23 cellular contexts compared by ENCODE assay signal in the genomic region with DNA sequence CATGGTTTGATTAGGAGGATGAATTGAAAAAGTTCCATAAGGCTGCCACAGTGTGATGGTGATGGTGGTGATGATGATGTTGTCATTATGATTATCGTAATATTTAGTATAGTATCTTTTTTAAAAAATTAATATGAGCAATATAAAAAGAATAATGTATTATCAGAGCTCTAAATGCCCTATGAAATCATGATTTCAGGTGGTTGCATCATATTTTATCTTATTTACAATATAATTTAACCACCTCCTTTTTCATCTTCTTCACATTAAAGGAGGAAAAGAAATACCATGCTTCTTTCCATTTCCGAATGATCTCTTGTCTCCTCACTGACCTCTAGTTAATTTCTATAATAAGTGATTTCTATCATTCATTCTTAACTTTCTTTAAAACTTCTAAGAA.
"Had no signal": no experiment of that assay in that cellular context is flagged by ENCODE, and none has a peak within 500 bp of the region (broad histone marks: within the 10 kb centered on the region; RNA-seq: fewer than 3 reads in every experiment).

No MANE protein-coding gene starts in this region.

- H3K27me3 ChIP-seq: left lung, ovary, right atrium auricular region, right lobe of liver, tibial nerve, uterus had no signal

- H3K4me1 ChIP-seq: left lung, right atrium auricular region, tibial nerve, uterus had no signal

- ATAC-seq: left colon; left lung; mucosa of descending colon; naive thymus-derived CD4-positive, alpha-beta T cell; natural killer cell treated with Interleukin-12 subunit alpha and Interleukin-12 subunit beta and Interleukin-15 and Interleukin-18, amount 100 ng/mL, for 72 hours; right lobe of liver; stimulated activated memory B cell treated with anti-CD40 and anti-IgM and Interleukin-4, amounts not matched to agents 10 μg/mL and 1 μg/mL and 100 μg/mL, for 72 hours; stimulated activated naive CD8-positive, alpha-beta T cell treated with anti-CD3 and anti-CD28 coated beads, Interleukin-15, amount 100 ng/mL, for 72 hours had no signal

- DNase-seq: hippocampal formation; kidney; left colon; left lung; midbrain; mucosa of descending colon; naive thymus-derived CD4-positive, alpha-beta T cell; ovary; right lobe of liver; stimulated activated CD4-positive, alpha-beta T cell treated with anti-CD3 and anti-CD28 coated beads, Interleukin-1b, Interleukin-23, amount 100 ng/mL, for 48 hours; stimulated activated CD4-positive, alpha-beta T cell treated with anti-CD3 and anti-CD28 coated beads, Interleukin-2, amount 100 ng/mL, for 48 hours; stimulated activated CD4-positive, alpha-beta T cell treated with anti-CD3 and anti-CD28 coated beads, Interleukin-4, amount 100 ng/mL, for 4 hours; stimulated activated CD8-positive, alpha-beta memory T cell treated with anti-CD3 and anti-CD28 coated beads, Interleukin-4, amount 100 ng/mL, for 48 hours; stimulated activated naive CD4-positive, alpha-beta T cell treated with Interleukin-2 at 50 U/mL for 16 hours; stimulated activated naive CD8-positive, alpha-beta T cell treated with anti-CD3 and anti-CD28 coated beads, Interleukin-15, amount 100 ng/mL, for 72 hours; substantia nigra; uterus had no signal

- H3K4me3 ChIP-seq: left lung, lung, mucosa of descending colon, ovary, right atrium auricular region, right lobe of liver, smooth muscle cell, tibial nerve, uterus had no signal

- H3K9me3 ChIP-seq: left lung, mucosa of descending colon, ovary, right atrium auricular region, right lobe of liver, tibial nerve, uterus had no signal

- H3K36me3 ChIP-seq: ovary, uterus had no signal

- H3K27ac ChIP-seq: left lung, ovary, right atrium auricular region, right lobe of liver, tibial nerve, uterus had no signal
